20 cellular contexts compared by ENCODE assay signal in genomic region chr2:86010083-86010482, GRCh38.
"Had no signal": no experiment of that assay in that cellular context is flagged by ENCODE, and none has a peak within 500 bp of the region (broad histone marks: within the 10 kb centered on the region; RNA-seq: fewer than 3 reads in every experiment).

No MANE protein-coding gene starts in this region.

- ATAC-seq: effector memory CD8-positive, alpha-beta T cell; gastrocnemius medialis; heart right ventricle; left cardiac atrium; left lung; left ventricle myocardium superior; lower lobe of right lung; mucosa of descending colon; naive thymus-derived CD8-positive, alpha-beta T cell had no signal

- H3K4me1 ChIP-seq: esophagus muscularis mucosa, gastrocnemius medialis, left lung, lower lobe of right lung had no signal

- H3K36me3 ChIP-seq: colonic mucosa, esophagus muscularis mucosa, gastrocnemius medialis, heart right ventricle, left lung, lower lobe of right lung had no signal

- DNase-seq: colonic mucosa; cortex of kidney; effector CD8-positive, alpha-beta T cell; effector memory CD8-positive, alpha-beta T cell; endodermal cell; foreskin melanocyte; gastrocnemius medialis; glutamatergic neuron; heart right ventricle; hippocampal formation; left cardiac atrium; left ventricle myocardium superior; lower lobe of right lung; mesenchymal stem cell; midbrain; mucosa of descending colon; naive B cell; naive thymus-derived CD8-positive, alpha-beta T cell had no signal

- H3K27me3 ChIP-seq: colonic mucosa, esophagus muscularis mucosa, gastrocnemius medialis, left lung had no signal

- H3K9me3 ChIP-seq: colonic mucosa had no signal

- H3K4me3 ChIP-seq: colonic mucosa, esophagus muscularis mucosa, gastrocnemius medialis, heart right ventricle, left lung, lower lobe of right lung, mucosa of descending colon had no signal

- H3K27ac ChIP-seq: colonic mucosa, esophagus muscularis mucosa, gastrocnemius medialis, heart right ventricle, left lung, lower lobe of right lung had no signal
